ENCODE assay signal across 1 cellular context in the genomic region with DNA sequence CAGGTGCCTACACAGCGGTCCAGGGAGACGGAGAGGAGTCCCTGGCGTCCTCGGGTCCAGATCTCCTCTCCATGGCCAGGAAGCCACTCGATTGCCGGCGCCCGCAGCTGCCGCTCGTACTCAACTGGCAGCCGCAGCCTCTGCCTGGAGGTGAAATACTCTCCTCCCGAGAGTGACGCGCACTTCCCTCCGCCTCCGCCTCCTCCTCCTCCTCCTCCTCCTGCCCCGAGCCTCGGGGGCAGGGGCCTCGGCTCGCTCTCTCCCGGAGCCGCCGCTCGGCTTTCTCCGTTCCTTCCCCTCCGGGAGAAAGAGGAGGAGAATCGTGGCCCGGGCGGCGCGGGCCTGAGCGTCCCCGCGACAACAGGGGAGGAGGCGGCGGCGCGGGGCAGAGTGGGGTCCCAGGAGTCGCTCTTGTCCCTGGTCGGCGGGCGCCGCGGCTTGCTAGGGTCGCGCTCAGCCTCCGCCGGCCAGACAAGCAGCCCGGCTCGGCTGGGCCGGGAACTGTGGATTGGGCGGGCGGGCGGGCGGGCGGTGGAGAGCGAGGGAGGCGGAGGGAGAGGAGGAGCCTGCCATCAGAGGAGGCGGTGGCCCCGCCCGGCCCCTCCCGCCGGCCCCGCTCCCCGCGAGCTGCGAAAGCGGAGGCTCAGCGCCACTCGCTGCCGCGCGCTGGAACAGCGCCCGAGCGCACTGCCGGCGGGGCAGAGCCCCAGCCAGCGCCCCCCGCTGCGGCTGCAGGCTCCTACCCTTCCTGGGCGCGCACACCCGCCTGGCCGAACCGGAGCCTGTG.
A peak's percentile ranks its signal among the peaks of the same experiment; 100 is the strongest.
TF ChIP-seq lines count a peak whose summit lies in the region.

A gene with protein sequence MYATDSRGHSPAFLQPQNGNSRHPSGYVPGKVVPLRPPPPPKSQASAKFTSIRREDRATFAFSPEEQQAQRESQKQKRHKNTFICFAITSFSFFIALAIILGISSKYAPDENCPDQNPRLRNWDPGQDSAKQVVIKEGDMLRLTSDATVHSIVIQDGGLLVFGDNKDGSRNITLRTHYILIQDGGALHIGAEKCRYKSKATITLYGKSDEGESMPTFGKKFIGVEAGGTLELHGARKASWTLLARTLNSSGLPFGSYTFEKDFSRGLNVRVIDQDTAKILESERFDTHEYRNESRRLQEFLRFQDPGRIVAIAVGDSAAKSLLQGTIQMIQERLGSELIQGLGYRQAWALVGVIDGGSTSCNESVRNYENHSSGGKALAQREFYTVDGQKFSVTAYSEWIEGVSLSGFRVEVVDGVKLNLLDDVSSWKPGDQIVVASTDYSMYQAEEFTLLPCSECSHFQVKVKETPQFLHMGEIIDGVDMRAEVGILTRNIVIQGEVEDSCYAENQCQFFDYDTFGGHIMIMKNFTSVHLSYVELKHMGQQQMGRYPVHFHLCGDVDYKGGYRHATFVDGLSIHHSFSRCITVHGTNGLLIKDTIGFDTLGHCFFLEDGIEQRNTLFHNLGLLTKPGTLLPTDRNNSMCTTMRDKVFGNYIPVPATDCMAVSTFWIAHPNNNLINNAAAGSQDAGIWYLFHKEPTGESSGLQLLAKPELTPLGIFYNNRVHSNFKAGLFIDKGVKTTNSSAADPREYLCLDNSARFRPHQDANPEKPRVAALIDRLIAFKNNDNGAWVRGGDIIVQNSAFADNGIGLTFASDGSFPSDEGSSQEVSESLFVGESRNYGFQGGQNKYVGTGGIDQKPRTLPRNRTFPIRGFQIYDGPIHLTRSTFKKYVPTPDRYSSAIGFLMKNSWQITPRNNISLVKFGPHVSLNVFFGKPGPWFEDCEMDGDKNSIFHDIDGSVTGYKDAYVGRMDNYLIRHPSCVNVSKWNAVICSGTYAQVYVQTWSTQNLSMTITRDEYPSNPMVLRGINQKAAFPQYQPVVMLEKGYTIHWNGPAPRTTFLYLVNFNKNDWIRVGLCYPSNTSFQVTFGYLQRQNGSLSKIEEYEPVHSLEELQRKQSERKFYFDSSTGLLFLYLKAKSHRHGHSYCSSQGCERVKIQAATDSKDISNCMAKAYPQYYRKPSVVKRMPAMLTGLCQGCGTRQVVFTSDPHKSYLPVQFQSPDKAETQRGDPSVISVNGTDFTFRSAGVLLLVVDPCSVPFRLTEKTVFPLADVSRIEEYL (N-terminal part only) (minus strand): TSS at position 126 of the 787 bp plus-strand sequence. CDS start 18,140 bp downstream, outside the sequence.

TF ChIP-seq in HepG2, 621 proteins besides CTCF, POLR2A, EP300 and RAD21 (continued from another document):
- TF ChIP-seq U2AF1 (optimal IDR thresholded peaks at IDR 0.05; ENCODE audit: low read depth, low read length) (peak; percentile 71), MED1 (CRISPR knock-in tag; IDR thresholded peaks at IDR 0.05) (peak; percentile 34; the same call in 1 of the 2 replicates), SP5 (CRISPR knock-in tag; IDR thresholded peaks at IDR 0.05; ENCODE audit: borderline replicate concordance, low read depth) (peak; percentile 25; the same call in 1 of the 2 replicates), PHF8 (CRISPR knock-in tag; IDR thresholded peaks at IDR 0.05) (peak; percentile 87), ZFP1 (CRISPR knock-in tag; IDR thresholded peaks at IDR 0.05) (0 out of 2 replicates have a peak, but pooled peaks have one; percentile 20), FOSL2 (CRISPR knock-in tag; IDR thresholded peaks at IDR 0.05) (peak; percentile 57), ZNF678 (CRISPR knock-in tag; IDR thresholded peaks at IDR 0.05) (0 out of 2 replicates have a peak, but pooled peaks have one; percentile 71), ZNF547 (CRISPR knock-in tag; IDR thresholded peaks at IDR 0.05) (peak; percentile 4; the same call in 1 of the 2 replicates), FOXA1 (IDR thresholded peaks at IDR 0.05) (no peak), FOXA1 (CRISPR knock-in tag; IDR thresholded peaks at IDR 0.05) (0 out of 2 replicates have a peak, but pooled peaks have one; percentile 18), KMT2B (CRISPR knock-in tag; IDR thresholded peaks at IDR 0.05) (peak; percentile 37; the same call in 1 of the 2 replicates), ZNF83 (CRISPR knock-in tag; IDR thresholded peaks at IDR 0.05; ENCODE audit: borderline replicate concordance) (peak; percentile 5; the same call in 1 of the 2 replicates), FOXC1 (CRISPR knock-in tag; IDR thresholded peaks at IDR 0.05; ENCODE audit: borderline replicate concordance) (peak; percentile 61; the same call in 1 of the 2 replicates), MTA1 (CRISPR knock-in tag; IDR thresholded peaks at IDR 0.05; ENCODE audit: borderline replicate concordance) (peak; percentile 59; the same call in 1 of the 2 replicates), ZSCAN29 (CRISPR knock-in tag; conservative IDR thresholded peaks at IDR 0.05) (peak; percentile 43; the same call in 1 of the 2 replicates), NBN (conservative IDR thresholded peaks at IDR 0.05) (no peak), ELF4 (CRISPR knock-in tag; IDR thresholded peaks at IDR 0.05; ENCODE audit: borderline replicate concordance) (0 out of 2 replicates have a peak, but pooled peaks have one; percentile 21), MEIS2 (CRISPR knock-in tag; IDR thresholded peaks at IDR 0.05) (no peak), ZNF749 (CRISPR knock-in tag; IDR thresholded peaks at IDR 0.05; ENCODE audit: borderline replicate concordance) (peak; percentile 42; the same call in 1 of the 2 replicates), ZNF234 (CRISPR knock-in tag; conservative IDR thresholded peaks at IDR 0.05) (no peak), SPEN (CRISPR knock-in tag; IDR thresholded peaks at IDR 0.05; ENCODE audit: low read depth) (peak; percentile 6; the same call in 1 of the 2 replicates), SIN3A (IDR thresholded peaks at IDR 0.05; ENCODE audit: borderline replicate concordance, low read depth, low read length) (peak; percentile 35; the same call in 1 of the 2 replicates), SRSF4 (IDR thresholded peaks at IDR 0.05; ENCODE audit: low read depth, low read length, poor library complexity, severe bottlenecking) (no peak)
- TF ChIP-seq, protein P1, sequence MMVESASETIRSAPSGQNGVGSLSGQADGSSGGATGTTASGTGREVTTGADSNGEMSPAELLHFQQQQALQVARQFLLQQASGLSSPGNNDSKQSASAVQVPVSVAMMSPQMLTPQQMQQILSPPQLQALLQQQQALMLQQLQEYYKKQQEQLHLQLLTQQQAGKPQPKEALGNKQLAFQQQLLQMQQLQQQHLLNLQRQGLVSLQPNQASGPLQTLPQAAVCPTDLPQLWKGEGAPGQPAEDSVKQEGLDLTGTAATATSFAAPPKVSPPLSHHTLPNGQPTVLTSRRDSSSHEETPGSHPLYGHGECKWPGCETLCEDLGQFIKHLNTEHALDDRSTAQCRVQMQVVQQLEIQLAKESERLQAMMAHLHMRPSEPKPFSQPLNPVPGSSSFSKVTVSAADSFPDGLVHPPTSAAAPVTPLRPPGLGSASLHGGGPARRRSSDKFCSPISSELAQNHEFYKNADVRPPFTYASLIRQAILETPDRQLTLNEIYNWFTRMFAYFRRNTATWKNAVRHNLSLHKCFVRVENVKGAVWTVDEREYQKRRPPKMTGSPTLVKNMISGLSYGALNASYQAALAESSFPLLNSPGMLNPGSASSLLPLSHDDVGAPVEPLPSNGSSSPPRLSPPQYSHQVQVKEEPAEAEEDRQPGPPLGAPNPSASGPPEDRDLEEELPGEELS (CRISPR knock-in tag; IDR thresholded peaks at IDR 0.05): peak; percentile 54
- TF ChIP-seq, protein P2, sequence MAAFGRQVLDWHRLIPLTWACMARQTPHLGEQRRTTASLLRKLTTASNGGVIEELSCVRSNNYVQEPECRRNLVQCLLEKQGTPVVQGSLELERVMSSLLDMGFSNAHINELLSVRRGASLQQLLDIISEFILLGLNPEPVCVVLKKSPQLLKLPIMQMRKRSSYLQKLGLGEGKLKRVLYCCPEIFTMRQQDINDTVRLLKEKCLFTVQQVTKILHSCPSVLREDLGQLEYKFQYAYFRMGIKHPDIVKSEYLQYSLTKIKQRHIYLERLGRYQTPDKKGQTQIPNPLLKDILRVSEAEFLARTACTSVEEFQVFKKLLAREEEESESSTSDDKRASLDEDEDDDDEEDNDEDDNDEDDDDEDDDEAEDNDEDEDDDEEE (CRISPR knock-in tag; IDR thresholded peaks at IDR 0.05): peak; percentile 75; the same call in 1 of the 2 replicates
- TF ChIP-seq, protein P3, sequence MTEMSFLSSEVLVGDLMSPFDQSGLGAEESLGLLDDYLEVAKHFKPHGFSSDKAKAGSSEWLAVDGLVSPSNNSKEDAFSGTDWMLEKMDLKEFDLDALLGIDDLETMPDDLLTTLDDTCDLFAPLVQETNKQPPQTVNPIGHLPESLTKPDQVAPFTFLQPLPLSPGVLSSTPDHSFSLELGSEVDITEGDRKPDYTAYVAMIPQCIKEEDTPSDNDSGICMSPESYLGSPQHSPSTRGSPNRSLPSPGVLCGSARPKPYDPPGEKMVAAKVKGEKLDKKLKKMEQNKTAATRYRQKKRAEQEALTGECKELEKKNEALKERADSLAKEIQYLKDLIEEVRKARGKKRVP (CRISPR knock-in tag; IDR thresholded peaks at IDR 0.05): peak in 1 of 2 experiments; percentile 42; a peak in 1 of 4 replicates
- TF ChIP-seq, protein P4, sequence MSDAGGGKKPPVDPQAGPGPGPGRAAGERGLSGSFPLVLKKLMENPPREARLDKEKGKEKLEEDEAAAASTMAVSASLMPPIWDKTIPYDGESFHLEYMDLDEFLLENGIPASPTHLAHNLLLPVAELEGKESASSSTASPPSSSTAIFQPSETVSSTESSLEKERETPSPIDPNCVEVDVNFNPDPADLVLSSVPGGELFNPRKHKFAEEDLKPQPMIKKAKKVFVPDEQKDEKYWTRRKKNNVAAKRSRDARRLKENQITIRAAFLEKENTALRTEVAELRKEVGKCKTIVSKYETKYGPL (CRISPR knock-in tag; IDR thresholded peaks at IDR 0.05): no peak
- TF ChIP-seq, protein P5, sequence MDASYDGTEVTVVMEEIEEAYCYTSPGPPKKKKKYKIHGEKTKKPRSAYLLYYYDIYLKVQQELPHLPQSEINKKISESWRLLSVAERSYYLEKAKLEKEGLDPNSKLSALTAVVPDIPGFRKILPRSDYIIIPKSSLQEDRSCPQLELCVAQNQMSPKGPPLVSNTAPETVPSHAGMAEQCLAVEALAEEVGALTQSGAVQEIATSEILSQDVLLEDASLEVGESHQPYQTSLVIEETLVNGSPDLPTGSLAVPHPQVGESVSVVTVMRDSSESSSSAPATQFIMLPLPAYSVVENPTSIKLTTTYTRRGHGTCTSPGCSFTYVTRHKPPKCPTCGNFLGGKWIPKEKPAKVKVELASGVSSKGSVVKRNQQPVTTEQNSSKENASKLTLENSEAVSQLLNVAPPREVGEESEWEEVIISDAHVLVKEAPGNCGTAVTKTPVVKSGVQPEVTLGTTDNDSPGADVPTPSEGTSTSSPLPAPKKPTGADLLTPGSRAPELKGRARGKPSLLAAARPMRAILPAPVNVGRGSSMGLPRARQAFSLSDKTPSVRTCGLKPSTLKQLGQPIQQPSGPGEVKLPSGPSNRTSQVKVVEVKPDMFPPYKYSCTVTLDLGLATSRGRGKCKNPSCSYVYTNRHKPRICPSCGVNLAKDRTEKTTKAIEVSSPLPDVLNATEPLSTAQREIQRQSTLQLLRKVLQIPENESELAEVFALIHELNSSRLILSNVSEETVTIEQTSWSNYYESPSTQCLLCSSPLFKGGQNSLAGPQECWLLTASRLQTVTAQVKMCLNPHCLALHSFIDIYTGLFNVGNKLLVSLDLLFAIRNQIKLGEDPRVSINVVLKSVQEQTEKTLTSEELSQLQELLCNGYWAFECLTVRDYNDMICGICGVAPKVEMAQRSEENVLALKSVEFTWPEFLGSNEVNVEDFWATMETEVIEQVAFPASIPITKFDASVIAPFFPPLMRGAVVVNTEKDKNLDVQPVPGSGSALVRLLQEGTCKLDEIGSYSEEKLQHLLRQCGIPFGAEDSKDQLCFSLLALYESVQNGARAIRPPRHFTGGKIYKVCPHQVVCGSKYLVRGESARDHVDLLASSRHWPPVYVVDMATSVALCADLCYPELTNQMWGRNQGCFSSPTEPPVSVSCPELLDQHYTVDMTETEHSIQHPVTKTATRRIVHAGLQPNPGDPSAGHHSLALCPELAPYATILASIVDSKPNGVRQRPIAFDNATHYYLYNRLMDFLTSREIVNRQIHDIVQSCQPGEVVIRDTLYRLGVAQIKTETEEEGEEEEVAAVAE (CRISPR knock-in tag; IDR thresholded peaks at IDR 0.05; ENCODE audit: borderline replicate concordance): 0 out of 2 replicates have a peak, but pooled peaks have one; percentile 12
- TF ChIP-seq, protein P6, sequence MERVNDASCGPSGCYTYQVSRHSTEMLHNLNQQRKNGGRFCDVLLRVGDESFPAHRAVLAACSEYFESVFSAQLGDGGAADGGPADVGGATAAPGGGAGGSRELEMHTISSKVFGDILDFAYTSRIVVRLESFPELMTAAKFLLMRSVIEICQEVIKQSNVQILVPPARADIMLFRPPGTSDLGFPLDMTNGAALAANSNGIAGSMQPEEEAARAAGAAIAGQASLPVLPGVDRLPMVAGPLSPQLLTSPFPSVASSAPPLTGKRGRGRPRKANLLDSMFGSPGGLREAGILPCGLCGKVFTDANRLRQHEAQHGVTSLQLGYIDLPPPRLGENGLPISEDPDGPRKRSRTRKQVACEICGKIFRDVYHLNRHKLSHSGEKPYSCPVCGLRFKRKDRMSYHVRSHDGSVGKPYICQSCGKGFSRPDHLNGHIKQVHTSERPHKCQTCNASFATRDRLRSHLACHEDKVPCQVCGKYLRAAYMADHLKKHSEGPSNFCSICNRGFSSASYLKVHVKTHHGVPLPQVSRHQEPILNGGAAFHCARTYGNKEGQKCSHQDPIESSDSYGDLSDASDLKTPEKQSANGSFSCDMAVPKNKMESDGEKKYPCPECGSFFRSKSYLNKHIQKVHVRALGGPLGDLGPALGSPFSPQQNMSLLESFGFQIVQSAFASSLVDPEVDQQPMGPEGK (CRISPR knock-in tag; IDR thresholded peaks at IDR 0.05): peak; percentile 76
